15 cellular contexts compared by ENCODE assay signal in genomic region chr10:43082087-43082486, GRCh38. TPM values are rescaled to one million over a fixed set of nuclear protein-coding genes. Genes with fewer than 3 reads are reported as not detected.
DNase-seq lines count a peak whose midpoint lies in the region; ATAC-seq and TF ChIP-seq lines count a peak whose summit lies in the region.
"Had no signal": no experiment of that assay in that cellular context is flagged by ENCODE, and none has a peak within 500 bp of the region (broad histone marks: within the 10 kb centered on the region; RNA-seq: fewer than 3 reads in every experiment).

No MANE protein-coding gene starts in this region.

- TF ChIP-seq CTCF in HL-60 (IDR thresholded peaks at IDR 0.05; ENCODE audit: insufficient read depth, low read length) (no peak), body of pancreas (IDR thresholded peaks at IDR 0.05) (peak in 2 of 7 experiments; percentile 23 to 34), coronary artery (IDR thresholded peaks at IDR 0.05) (no peak), suprapubic skin (IDR thresholded peaks at IDR 0.05) (no peak)

- H3K4me1 ChIP-seq in BLaER1 treated with 17β-estradiol and CSF1 and Interleukin-3, amounts not matched to agents 10 nM and 100 nM: peaks cover 55 to 90% (median 81%) of the 10 kb centered on the region in 10 experiments
- peaks cover 24% of the 10 kb centered on the region for H3K4me1 ChIP-seq in body of pancreas
- peaks cover 7% of the 10 kb centered on the region for H3K4me1 ChIP-seq in suprapubic skin

- H3K4me3 ChIP-seq in BLaER1 treated with 17β-estradiol and CSF1 and Interleukin-3, amounts not matched to agents 10 nM and 100 nM: no peak overlapping the region
- H3K4me3 ChIP-seq in HL-60 (replicated peaks; ENCODE audit: insufficient read depth, low read length): no peak overlapping the region
- H3K4me3 ChIP-seq in body of pancreas: no peak overlapping the region
- no peak overlapping the region for H3K4me3 ChIP-seq in coronary artery
- no peak overlapping the region for H3K4me3 ChIP-seq in suprapubic skin

- no peak for DNase-seq in HL-60 (ENCODE audit: low read depth in 1 of 2, low spot score in 1 of 2)
- DNase-seq in NCI-H510A (lab: John Stamatoyannopoulos, UW): peak; percentile 76
- peak; percentile 60 to 91 (median 89) for DNase-seq in body of pancreas
- DNase-seq in OCI-M1 (lab: John Stamatoyannopoulos, UW): no peak
- DNase-seq in caudate nucleus (lab: John Stamatoyannopoulos, UW): no peak
- no peak for DNase-seq in coronary artery (ENCODE audit: low spot score)
- no peak for DNase-seq in suprapubic skin (ENCODE audit: low spot score in 2 of 2)
- DNase-seq: AML-193; CD8-positive, alpha-beta T cell; H9; NCI-H1930; T-cell; T1000 had no signal

- peak overlapping the region in 8 of 11 experiments; percentile 60 to 90 (median 80); a peak in 16 of 22 replicates for H3K27ac ChIP-seq in BLaER1 treated with 17β-estradiol and CSF1 and Interleukin-3, amounts not matched to agents 10 nM and 100 nM
- H3K27ac ChIP-seq in HL-60 (replicated peaks) (peak overlapping the region; percentile 32), body of pancreas (peak overlapping the region; percentile 9 to 75 (median 38)), caudate nucleus (ENCODE audit: low read depth, low read length) (no peak overlapping the region), coronary artery (no peak overlapping the region), suprapubic skin (no peak overlapping the region)
- H3K27ac ChIP-seq: RWPE1 had no signal

- no peaks in the 10 kb centered on the region for H3K9me3 ChIP-seq in BLaER1 treated with 17β-estradiol and CSF1 and Interleukin-3, amounts not matched to agents 10 nM and 100 nM (replicated peaks in 1 of 11)
- no peaks in the 10 kb centered on the region for H3K9me3 ChIP-seq in body of pancreas
- no peaks in the 10 kb centered on the region for H3K9me3 ChIP-seq in suprapubic skin

- intact Hi-C loops in body of pancreas (cut with DNase I): no loop called here

- H3K36me3 ChIP-seq in BLaER1 treated with 17β-estradiol and CSF1 and Interleukin-3, amounts not matched to agents 10 nM and 100 nM: no peaks in the 10 kb centered on the region
- no peaks in the 10 kb centered on the region for H3K36me3 ChIP-seq in body of pancreas (replicated peaks in 1 of 2; ENCODE audit: insufficient read depth in 1 of 2, low read depth in 2 of 2)
- no peaks in the 10 kb centered on the region for H3K36me3 ChIP-seq in suprapubic skin

- ATAC-seq in body of pancreas: peak; percentile 79
- ATAC-seq: CD8-positive, alpha-beta T cell; T-cell had no signal

- peaks cover 19 to 25% (median 23%) of the 10 kb centered on the region in 11 experiments for H3K27me3 ChIP-seq in BLaER1 treated with 17β-estradiol and CSF1 and Interleukin-3, amounts not matched to agents 10 nM and 100 nM
- peaks cover 3% of the 10 kb centered on the region for H3K27me3 ChIP-seq in HL-60 (ENCODE audit: insufficient read depth, poor library complexity, severe bottlenecking)
- no peaks in the 10 kb centered on the region for H3K27me3 ChIP-seq in body of pancreas
- peaks cover 25% of the 10 kb centered on the region for H3K27me3 ChIP-seq in suprapubic skin

- TF ChIP-seq POLR2A in body of pancreas (IDR thresholded peaks at IDR 0.05): no peak
- TF ChIP-seq POLR2A in suprapubic skin (IDR thresholded peaks at IDR 0.05): no peak

- H3K9ac ChIP-seq in BLaER1 treated with 17β-estradiol and CSF1 and Interleukin-3, amounts not matched to agents 10 nM and 100 nM: peak overlapping the region in 8 of 11 experiments; percentile 13 to 74 (median 57); a peak in 11 of 22 replicates

- no peak for TF ChIP-seq EP300 in suprapubic skin (IDR thresholded peaks at IDR 0.05)

- H3K4me2 ChIP-seq in BLaER1 treated with 17β-estradiol and CSF1 and Interleukin-3, amounts not matched to agents 10 nM and 100 nM: peak overlapping the region; percentile 70 to 96 (median 91)

- 43% methylated on average over 4 of the region's 4 CpGs; no CpG with 5 or more reads in 1 of the 2 donors for WGBS in body of pancreas, 2 donors
- no CpG with 5 or more reads among the region's 4 CpGs for WGBS in suprapubic skin

- H4K20me1 ChIP-seq in BLaER1 treated with 17β-estradiol and CSF1 and Interleukin-3, amounts not matched to agents 10 nM and 100 nM: peaks cover 0 to 38% (median 9%) of the 10 kb centered on the region in 11 experiments; a peak in 7 of 22 replicates

RNA-seq across cellular contexts. Expression of gene RET, which starts 5.2 kb away (rescaled TPM):
- total RNA-seq in body of pancreas (1 to 10 TPM in 1 of 2 donors, under 1 TPM in 1; 0.78 to 1.6 TPM), suprapubic skin (1 to 10 TPM in 1 of 4 donors, under 1 TPM in 3; 0.23 to 2.1 (median 0.78) TPM)
- total RNA-seq: CD8-positive, alpha-beta T cell had no signal

RNA-seq across cellular contexts. Expression of gene CSGALNACT2, which starts 56.2 kb away (rescaled TPM):
- total RNA-seq in body of pancreas: 1 to 10 TPM; 6.9 to 9.6 TPM
- total RNA-seq in suprapubic skin: 10 to 100 TPM; 10.1 to 15.5 (median 13.9) TPM

Comparison
In these comparisons a context has a peak if more than half of its experiments do, and no peak if none do; other contexts are left out.
1. H3K27ac ChIP-seq: peak in BLaER1 treated with 17β-estradiol and CSF1 and Interleukin-3, amounts not matched to agents 10 nM and 100 nM (8 of 11), HL-60 (single experiment) and body of pancreas (4 of 4); none in caudate nucleus (single experiment), coronary artery (0 of 2) and suprapubic skin (single experiment).
2. DNase-seq: peak in NCI-H510A (single experiment) and body of pancreas (4 of 4); none in HL-60 (0 of 2), OCI-M1 (single experiment), caudate nucleus (0 of 61), coronary artery (single experiment) and suprapubic skin (0 of 2).